ENCODE assay signal across 24 cellular contexts in genomic region chr1:111841189-111841588, GRCh38.
DNase-seq lines count a peak whose midpoint lies in the region; ATAC-seq and TF ChIP-seq lines count a peak whose summit lies in the region.
"Had no signal": no experiment of that assay in that cellular context is flagged by ENCODE, and none has a peak within 500 bp of the region (broad histone marks: within the 10 kb centered on the region; RNA-seq: fewer than 3 reads in every experiment).

No MANE protein-coding gene starts in this region.

- H3K4me3 ChIP-seq in prostate gland: no peak overlapping the region
- H3K4me3 ChIP-seq: A549; BLaER1 treated with 17β-estradiol and CSF1 and Interleukin-3, amounts not matched to agents 10 nM and 100 nM; GM12878 had no signal

- TF ChIP-seq POLR2A in prostate gland (IDR thresholded peaks at IDR 0.05): no peak

- intact Hi-C loops in cardiac septum (cut with DNase I): loop anchor here (5.0 kb wide), 1 partner anchor 39 kb away; no protein-coding TSS in a partner anchor
- intact Hi-C loops in Right ventricle myocardium inferior (cut with DNase I): no loop called here
- intact Hi-C loops in prostate gland (cut with DNase I): no loop called here

- H3K27me3 Mint-ChIP-seq in T-helper 2 cell treated with Interferon-gamma antibody and Interleukin-4, amounts not matched to agents 5 μg/mL and 100 μg/mL, for 36 hours (ENCODE audit: low read depth): no peaks in the 10 kb centered on the region

- peak; percentile 26 for DNase-seq in cardiac septum (ENCODE audit: low spot score)
- no peak for DNase-seq in Right ventricle myocardium inferior (ENCODE audit: missing footprints)
- DNase-seq in prostate gland (ENCODE audit: low spot score): peak; percentile 12
- DNase-seq in T-helper 2 cell treated with Interferon-gamma antibody and Interleukin-4, amounts not matched to agents 5 μg/mL and 100 μg/mL, for 36 hours (ENCODE audit: low spot score): no peak
- DNase-seq: AML-193; CD4-positive, alpha-beta memory T cell; CD4-positive, CD25-positive, alpha-beta regulatory T cell; CD8-positive, alpha-beta memory T cell; COR-L47; DMS 273 treated with DMSO at 0.1 percent for 48 hours; DMS153; DMS53; DMS79; DND-41; EL; GDM1 had no signal

- H3K9me3 Mint-ChIP-seq in T-helper 2 cell treated with Interferon-gamma antibody and Interleukin-4, amounts not matched to agents 5 μg/mL and 100 μg/mL, for 36 hours: no peaks in the 10 kb centered on the region
- H3K9me3 Mint-ChIP-seq: CD4-positive, alpha-beta memory T cell; CD8-positive, alpha-beta memory T cell had no signal

- TF ChIP-seq CTCF in VCaP (conservative IDR thresholded peaks at IDR 0.05) (no peak), prostate gland (IDR thresholded peaks at IDR 0.05) (no peak)

- H3K4me1 ChIP-seq in prostate gland (replicated peaks): no peaks in the 10 kb centered on the region
- H3K4me1 ChIP-seq: A549; BLaER1 treated with 17β-estradiol and CSF1 and Interleukin-3, amounts not matched to agents 10 nM and 100 nM had no signal

- ATAC-seq in Right ventricle myocardium inferior (no peak), GM21526 (IDR thresholded peaks at IDR 0.05; ENCODE audit: low FRiP score, unreplicated experiment) (no peak)
- ATAC-seq: A549, GM12878 had no signal

- H3K36me3 Mint-ChIP-seq in T-helper 2 cell treated with Interferon-gamma antibody and Interleukin-4, amounts not matched to agents 5 μg/mL and 100 μg/mL, for 36 hours (ENCODE audit: low read depth): no peaks in the 10 kb centered on the region
- H3K36me3 Mint-ChIP-seq: CD14-positive monocyte; CD4-positive, alpha-beta memory T cell; CD4-positive, CD25-positive, alpha-beta regulatory T cell; CD8-positive, alpha-beta memory T cell had no signal

- H3K4me3 Mint-ChIP-seq in T-helper 2 cell treated with Interferon-gamma antibody and Interleukin-4, amounts not matched to agents 5 μg/mL and 100 μg/mL, for 36 hours: no peak overlapping the region
- H3K4me3 Mint-ChIP-seq: B cell; CD14-positive monocyte; CD4-positive, alpha-beta memory T cell; CD8-positive, alpha-beta memory T cell had no signal

- no peak overlapping the region for H3K27ac Mint-ChIP-seq in T-helper 2 cell treated with Interferon-gamma antibody and Interleukin-4, amounts not matched to agents 5 μg/mL and 100 μg/mL, for 36 hours
- H3K27ac Mint-ChIP-seq: B cell; CD14-positive monocyte; CD4-positive, alpha-beta memory T cell; CD4-positive, CD25-positive, alpha-beta regulatory T cell; CD8-positive, alpha-beta memory T cell had no signal

- H3K4me1 Mint-ChIP-seq in T-helper 2 cell treated with Interferon-gamma antibody and Interleukin-4, amounts not matched to agents 5 μg/mL and 100 μg/mL, for 36 hours (ENCODE audit: low read depth): no peaks in the 10 kb centered on the region
- H3K4me1 Mint-ChIP-seq: B cell; CD14-positive monocyte; CD4-positive, alpha-beta memory T cell; CD8-positive, alpha-beta memory T cell had no signal

- H3K27me3 ChIP-seq in prostate gland (replicated peaks; ENCODE audit: insufficient read depth): no peaks in the 10 kb centered on the region
- H3K27me3 ChIP-seq: BLaER1 treated with 17β-estradiol and CSF1 and Interleukin-3, amounts not matched to agents 10 nM and 100 nM had no signal

- H3K27ac ChIP-seq in VCaP (peak overlapping the region; percentile 46), prostate gland (peak overlapping the region in 1 of 2 donors; percentile 34)
- H3K27ac ChIP-seq: 22Rv1; A549; BLaER1 treated with 17β-estradiol and CSF1 and Interleukin-3, amounts not matched to agents 10 nM and 100 nM had no signal

- WGBS in prostate gland: 72% methylated on average over 7 of the region's 7 CpGs

- no peaks in the 10 kb centered on the region for H3K36me3 ChIP-seq in prostate gland
- H3K36me3 ChIP-seq: BLaER1 treated with 17β-estradiol and CSF1 and Interleukin-3, amounts not matched to agents 10 nM and 100 nM had no signal

- H3K9me3 ChIP-seq in prostate gland: no peaks in the 10 kb centered on the region
- H3K9me3 ChIP-seq: A549; BLaER1 treated with 17β-estradiol and CSF1 and Interleukin-3, amounts not matched to agents 10 nM and 100 nM had no signal

Comparison
In these comparisons a context has a peak if more than half of its experiments do, and no peak if none do; other contexts are left out.
1. DNase-seq: peak in cardiac septum (single experiment) and prostate gland (single experiment); none in Right ventricle myocardium inferior (single experiment) and T-helper 2 cell treated with Interferon-gamma antibody and Interleukin-4, amounts not matched to agents 5 μg/mL and 100 μg/mL, for 36 hours (single experiment).